Comparison of ENCODE assay signal across 7 cellular contexts in the genomic region with DNA sequence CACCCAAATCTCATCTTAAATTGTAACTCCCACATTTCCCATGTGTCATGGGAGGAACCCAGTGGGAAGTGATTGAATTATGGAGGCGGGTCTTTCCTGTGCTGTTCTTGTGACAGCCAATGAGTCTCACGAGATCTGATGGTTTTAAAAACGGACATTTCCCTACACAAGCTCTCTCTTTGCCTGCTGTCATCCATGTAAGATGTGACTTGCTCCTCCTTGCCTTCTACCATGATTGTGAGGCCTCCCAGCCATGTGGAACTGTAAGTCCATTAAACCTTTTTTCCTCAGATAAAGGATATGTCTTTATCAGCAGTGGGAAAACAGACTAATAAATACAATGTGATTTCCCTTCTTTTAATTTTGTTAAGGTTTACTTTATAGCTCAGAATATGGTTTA. TPM values are rescaled to one million over a fixed set of nuclear protein-coding genes. Genes with fewer than 3 reads are reported as not detected.
"Had no signal": no experiment of that assay in that cellular context is flagged by ENCODE, and none has a peak within 500 bp of the region (broad histone marks: within the 10 kb centered on the region; RNA-seq: fewer than 3 reads in every experiment).

No MANE protein-coding gene starts in this region.

RNA-seq across cellular contexts. Expression of a gene that starts 30.1 kb away (rescaled TPM):
- total RNA-seq: activated CD4-positive, alpha-beta T cell treated with anti-CD3 and anti-CD28 coated beads for 36 hours; activated CD4-positive, alpha-beta T cell treated with anti-CD3 and anti-CD28 coated beads, Interleukin-2, amount 10 ng/mL, durations not matched to agents 24 days and 14 days; activated CD8-positive, alpha-beta memory T cell treated with anti-CD3 and anti-CD28 coated beads for 36 hours; activated CD8-positive, alpha-beta T cell treated with anti-CD3 and anti-CD28 coated beads for 36 hours; activated CD8-positive, alpha-beta T cell treated with anti-CD3 and anti-CD28 coated beads, Interleukin-2, amount 10 ng/mL, durations not matched to agents 7 days and 5 days; T-helper 1 cell treated with Interleukin-12 subunit alpha and Interleukin-12 subunit beta and Interleukin-4 antibody, amounts not matched to agents 30 ng/mL and 1 ng/mL, for 36 hours; T-helper 17 cell had no signal
